Comparison of ENCODE assay signal across 9 cellular contexts in genomic region chr5:53110156-53110555, GRCh38. TPM values are rescaled to one million over a fixed set of nuclear protein-coding genes. Genes with fewer than 3 reads are reported as not detected.
A peak's percentile ranks its signal among the peaks of the same experiment; 100 is the strongest.
DNase-seq lines count a peak whose midpoint lies in the region; ATAC-seq, FAIRE-seq and TF ChIP-seq lines count a peak whose summit lies in the region.
"Had no signal": no experiment of that assay in that cellular context is flagged by ENCODE, and none has a peak within 500 bp of the region (broad histone marks: within the 10 kb centered on the region; RNA-seq: fewer than 3 reads in every experiment).

No MANE protein-coding gene starts in this region.

- peaks cover 29% of the 10 kb centered on the region for H3K4me1 Mint-ChIP-seq in T-helper 2 cell treated with Interferon-gamma antibody and Interleukin-4, amounts not matched to agents 5 μg/mL and 100 μg/mL, for 36 hours (ENCODE audit: low read depth)
- peaks cover 32% of the 10 kb centered on the region for H3K4me1 Mint-ChIP-seq in activated naive CD8-positive, alpha-beta T cell treated with anti-CD3 and anti-CD28 coated beads for 36 hours

- H3K9ac ChIP-seq in kidney (ENCODE audit: low read length in 2 of 2): peak overlapping the region; percentile 91 to 100

- peaks cover 21% of the 10 kb centered on the region for H3K36me3 Mint-ChIP-seq in T-helper 2 cell treated with Interferon-gamma antibody and Interleukin-4, amounts not matched to agents 5 μg/mL and 100 μg/mL, for 36 hours (ENCODE audit: low read depth)
- peaks cover 19% of the 10 kb centered on the region for H3K36me3 Mint-ChIP-seq in activated naive CD8-positive, alpha-beta T cell treated with anti-CD3 and anti-CD28 coated beads for 36 hours

- DNase-seq in T-helper 2 cell treated with Interferon-gamma antibody and Interleukin-4, amounts not matched to agents 5 μg/mL and 100 μg/mL, for 36 hours (ENCODE audit: low spot score): no peak
- DNase-seq in T-helper 2 cell: no peak
- DNase-seq in activated naive CD8-positive, alpha-beta T cell treated with anti-CD3 and anti-CD28 coated beads for 36 hours: no peak
- DNase-seq in kidney: no peak
- no peak for DNase-seq in NCI-H748 treated with DMSO at 0.1 percent for 48 hours (lab: John Stamatoyannopoulos, UW)
- no peak for DNase-seq in A172 (ENCODE audit: low spot score)

- intact Hi-C loops in kidney (cut with DNase I): no loop called here

- ATAC-seq in HG03095 (IDR thresholded peaks at IDR 0.05; ENCODE audit: unreplicated experiment): peak; percentile 7

- peaks cover 3 to 8% of the 10 kb centered on the region in 2 donors for H3K4me1 ChIP-seq in kidney (ENCODE audit: control insufficient read depth in 1 of 2, insufficient read depth in 1 of 2, low read depth in 1 of 2, low read length in 2 of 2)

- no peaks in the 10 kb centered on the region for H3K9me3 ChIP-seq in kidney (ENCODE audit: control insufficient read depth in 1 of 2, low read length in 2 of 2)

- H3K27ac ChIP-seq in kidney (ENCODE audit: low read depth in 2 of 2, low read length in 2 of 2) (peak overlapping the region in 1 of 2 donors; percentile 59), temporal lobe (ENCODE audit: low read depth, low read length) (peak overlapping the region; percentile 83)

- H3K36me3 ChIP-seq in kidney (ENCODE audit: control insufficient read depth in 1 of 2, insufficient read depth in 2 of 2, low read length in 2 of 2): no peaks in the 10 kb centered on the region

- peak overlapping the region; percentile 90 for H3K4me3 Mint-ChIP-seq in T-helper 2 cell treated with Interferon-gamma antibody and Interleukin-4, amounts not matched to agents 5 μg/mL and 100 μg/mL, for 36 hours
- H3K4me3 Mint-ChIP-seq in activated naive CD8-positive, alpha-beta T cell treated with anti-CD3 and anti-CD28 coated beads for 36 hours: peak overlapping the region; percentile 89

- no peaks in the 10 kb centered on the region for H3K9me3 Mint-ChIP-seq in T-helper 2 cell treated with Interferon-gamma antibody and Interleukin-4, amounts not matched to agents 5 μg/mL and 100 μg/mL, for 36 hours
- no peaks in the 10 kb centered on the region for H3K9me3 Mint-ChIP-seq in activated naive CD8-positive, alpha-beta T cell treated with anti-CD3 and anti-CD28 coated beads for 36 hours

- peak overlapping the region; percentile 88 to 99 for H3K4me3 ChIP-seq in kidney (ENCODE audit: low read length in 2 of 2)

- H3K27me3 Mint-ChIP-seq in T-helper 2 cell treated with Interferon-gamma antibody and Interleukin-4, amounts not matched to agents 5 μg/mL and 100 μg/mL, for 36 hours (ENCODE audit: low read depth): no peaks in the 10 kb centered on the region
- no peaks in the 10 kb centered on the region for H3K27me3 Mint-ChIP-seq in activated naive CD8-positive, alpha-beta T cell treated with anti-CD3 and anti-CD28 coated beads for 36 hours

- H3K27ac Mint-ChIP-seq in T-helper 2 cell treated with Interferon-gamma antibody and Interleukin-4, amounts not matched to agents 5 μg/mL and 100 μg/mL, for 36 hours: peak overlapping the region; percentile 76
- peak overlapping the region; percentile 87 for H3K27ac Mint-ChIP-seq in activated naive CD8-positive, alpha-beta T cell treated with anti-CD3 and anti-CD28 coated beads for 36 hours

- TF ChIP-seq CTCF in kidney (IDR thresholded peaks at IDR 0.05; ENCODE audit: borderline replicate concordance, extremely low read depth, insufficient read depth): no peak

- FAIRE-seq in kidney (lab: Jason Lieb, UNC): no peak
- FAIRE-seq: endometrium had no signal

RNA-seq across cellular contexts. Expression of gene MOCS2, which starts 0.6 kb away (rescaled TPM):
- total RNA-seq in activated naive CD8-positive, alpha-beta T cell treated with anti-CD3 and anti-CD28 coated beads for 36 hours: 10 to 100 TPM; 27.0 to 32.0 TPM
- total RNA-seq in kidney: 52.2 TPM
- 168 TPM for polyA plus RNA-seq in kidney (ENCODE audit: insufficient read depth, low read depth, low replicate concordance)
- total RNA-seq in temporal lobe: 35.4 TPM
- total RNA-seq in A172 (2014; rRNA removed; shearing (Covaris generic)): 110 and 113 TPM in 2 replicates
